Comparison of ENCODE assay signal across 8 cellular contexts in genomic region chr1:33127001-33127823, GRCh38. TPM values are rescaled to one million over a fixed set of nuclear protein-coding genes. Genes with fewer than 3 reads are reported as not detected.
DNase-seq lines count a peak whose midpoint lies in the region; ATAC-seq and TF ChIP-seq lines count a peak whose summit lies in the region.

No MANE protein-coding gene starts in this region.

- H3K36me3 ChIP-seq in A673 (ENCODE audit: insufficient read depth, low read length, poor library complexity, severe bottlenecking): no peaks in the 10 kb centered on the region

- CTCF ChIA-PET in A673 (lab: Charles Lee): interaction anchor here (0.8 to 1.7 kb wide), 7 partner anchors 8 to 345 kb away, joined by 3 to 11 read pairs (median 8); partner anchors contain the start of genes TRIM62 and ZSCAN20

- H3K4me3 ChIP-seq in A673 (ENCODE audit: low read depth, low read length, poor library complexity, severe bottlenecking): peak overlapping the region; percentile 73
- H3K4me3 ChIP-seq in iPS-11a (ENCODE audit: low read depth, low read length): peak overlapping the region; percentile 96
- peak overlapping the region; percentile 84 for H3K4me3 ChIP-seq in skeletal muscle cell (ENCODE audit: low read depth, low read length)

- peak; percentile 95 for ATAC-seq in HG03066 (IDR thresholded peaks at IDR 0.05; ENCODE audit: low read depth, unreplicated experiment)

- peak overlapping the region; percentile 86 for H3K27ac ChIP-seq in A673 (ENCODE audit: low read depth, low read length, poor library complexity, severe bottlenecking)

- H3K4me1 ChIP-seq in A673 (ENCODE audit: insufficient read depth, low read length, poor library complexity, severe bottlenecking): peaks cover 29% of the 10 kb centered on the region

- peak; percentile 99 for TF ChIP-seq CTCF in A673 (conservative IDR thresholded peaks at IDR 0.05; ENCODE audit: low read depth, low read length)

- POLR2A ChIA-PET in A673 (lab: Charles Lee; ENCODE audit: low non-redundant PET): interaction anchor here (0.7 kb wide), 1 partner anchor 215 kb away, joined by 4 read pairs; no protein-coding TSS in a partner anchor

- H3K9me3 ChIP-seq in A673 (ENCODE audit: low read depth, low read length, poor library complexity, severe bottlenecking): no peaks in the 10 kb centered on the region

- H3K27me3 ChIP-seq in A673 (replicated peaks; ENCODE audit: insufficient read depth, low read depth, low read length, poor library complexity): no peaks in the 10 kb centered on the region

- TF ChIP-seq POLR2A in GM18526 (IDR thresholded peaks at IDR 0.05; ENCODE audit: extremely low read depth, insufficient read length): peak; percentile 72

- DNase-seq in A673 (ENCODE audit: low spot score) (peak; percentile 100), NCI-H2107 treated with DMSO at 0.1 percent for 48 hours (lab: John Stamatoyannopoulos, UW; ENCODE audit: unreplicated experiment) (peak; percentile 99), UCSD-AML1 (lab: John Stamatoyannopoulos, UW; ENCODE audit: unreplicated experiment) (peak; percentile 98), brain pericyte (ENCODE audit: low read depth, low spot score) (peak; percentile 98), skeletal muscle cell (ENCODE audit: low read depth) (peak; percentile 96)

- BruUV-seq in A673 (replicated peaks; lab: Mats Ljungman, UMichigan): no TSS peak

- intact Hi-C loops in A673 (cut with micrococcal nuclease; ENCODE audit: unreplicated experiment): loop anchor here (2.0 to 5.0 kb wide), 2 partner anchors 235 to 346 kb away; partner anchors contain the start of gene ZSCAN20

RNA-seq across cellular contexts. Expression of gene AZIN2, which starts 46.3 kb away (rescaled TPM):
- 3.6 and 4.6 TPM in 2 replicates for total RNA-seq in A673 (2021)

RNA-seq across cellular contexts. Expression of gene TRIM62, which starts 54.6 kb away (rescaled TPM):
- total RNA-seq in A673 (2021): 2.8 and 3.5 TPM in 2 replicates

Comparison
In these comparisons a context has a peak if more than half of its experiments do, and no peak if none do; other contexts are left out.
1. Peak in every context shown above with its lines: DNase-seq, ATAC-seq, H3K4me3 ChIP-seq and H3K27ac ChIP-seq.